In the genomic region with DNA sequence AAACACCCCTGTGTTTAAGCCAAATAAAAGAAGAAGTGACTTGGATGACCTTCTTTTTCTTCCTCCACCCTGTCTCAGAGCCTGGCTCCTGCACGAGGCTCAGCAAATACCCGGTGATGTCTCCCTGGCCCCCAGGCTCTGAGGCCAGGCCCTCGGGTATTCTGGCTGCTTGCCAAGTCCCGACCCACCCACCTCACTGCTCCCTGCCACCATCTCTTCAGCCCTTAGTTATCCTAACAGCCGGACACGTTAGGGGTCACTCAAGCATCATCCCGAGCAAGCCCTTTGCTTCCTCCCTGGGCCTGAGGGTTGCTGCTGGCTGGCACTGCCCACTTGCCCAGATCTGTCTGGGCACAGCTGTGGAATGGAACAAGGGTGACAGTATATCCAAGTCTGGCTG, we compare ENCODE assay signal across 18 cellular contexts. TPM values are rescaled to one million over a fixed set of nuclear protein-coding genes. Genes with fewer than 3 reads are reported as not detected.
A peak's percentile ranks its signal among the peaks of the same experiment; 100 is the strongest.
DNase-seq lines count a peak whose midpoint lies in the region; ATAC-seq, FAIRE-seq and TF ChIP-seq lines count a peak whose summit lies in the region.
"Had no signal": no experiment of that assay in that cellular context is flagged by ENCODE, and none has a peak within 500 bp of the region (broad histone marks: within the 10 kb centered on the region; RNA-seq: fewer than 3 reads in every experiment).

No MANE protein-coding gene starts in this region.

- no peaks in the 10 kb centered on the region for H3K36me3 Mint-ChIP-seq in activated T-cell treated with anti-CD3 and anti-CD28 coated beads, Interleukin-2, amount 50 U/mL, for 72 hours (ENCODE audit: insufficient read depth in 2 of 2)
- H3K36me3 Mint-ChIP-seq: CD4-positive, CD25-positive, alpha-beta regulatory T cell had no signal

- no peak overlapping the region for H3K4me3 Mint-ChIP-seq in activated T-cell treated with anti-CD3 and anti-CD28 coated beads, Interleukin-2, amount 50 U/mL, for 72 hours
- H3K4me3 Mint-ChIP-seq: CD4-positive, CD25-positive, alpha-beta regulatory T cell had no signal

- no peaks in the 10 kb centered on the region for H3K4me1 ChIP-seq in A673 (ENCODE audit: insufficient read depth, low read length, poor library complexity, severe bottlenecking)
- no peaks in the 10 kb centered on the region for H3K4me1 ChIP-seq in HEK293 (ENCODE audit: control insufficient read depth, insufficient read depth, low read length)
- H3K4me1 ChIP-seq in kidney (ENCODE audit: control insufficient read depth in 1 of 2, insufficient read depth in 1 of 2, low read depth in 1 of 2, low read length in 2 of 2): peaks cover 4 to 5% of the 10 kb centered on the region in 2 donors
- H3K4me1 ChIP-seq in ovary (ENCODE audit: insufficient read depth): peaks cover 4% of the 10 kb centered on the region
- H3K4me1 ChIP-seq: Caco-2 had no signal

- DNase-seq in A673 (ENCODE audit: low spot score) (no peak), kidney (peak; percentile 59), ovary (no peak)
- no peak for DNase-seq in activated T-cell treated with anti-CD3 and anti-CD28 coated beads, Interleukin-2, amount 50 U/mL, for 72 hours
- DNase-seq: Caco-2; CD4-positive, CD25-positive, alpha-beta regulatory T cell; DMS153; IMR-90; NCI-H1417; NCI-H1930; NCI-H446; NK-92 treated with Interleukin-12 subunit alpha and Interleukin-12 subunit beta, amount 100 ng/mL, for 24 hours; OCI-M1 had no signal

- H3K27ac ChIP-seq in A673 (ENCODE audit: low read depth, low read length, poor library complexity, severe bottlenecking): peak overlapping the region; percentile 21
- no peak overlapping the region for H3K27ac ChIP-seq in HEK293 (ENCODE audit: extremely low read depth, low read depth, low read length)
- H3K27ac ChIP-seq in kidney (ENCODE audit: low read depth in 2 of 2, low read length in 2 of 2): no peak overlapping the region
- H3K27ac ChIP-seq in ovary: no peak overlapping the region

- no peaks in the 10 kb centered on the region for H3K9me3 ChIP-seq in A673 (ENCODE audit: low read depth, low read length, poor library complexity, severe bottlenecking)
- no peaks in the 10 kb centered on the region for H3K9me3 ChIP-seq in HEK293 (ENCODE audit: control insufficient read depth, insufficient read depth, low read depth, low read length)
- no peaks in the 10 kb centered on the region for H3K9me3 ChIP-seq in kidney (ENCODE audit: control insufficient read depth in 1 of 2, low read length in 2 of 2)
- H3K9me3 ChIP-seq in ovary: no peaks in the 10 kb centered on the region
- H3K9me3 ChIP-seq: Caco-2 had no signal

- BruUV-seq in A673 (replicated peaks; lab: Mats Ljungman, UMichigan): no TSS peak

- no peak overlapping the region for H3K27ac Mint-ChIP-seq in activated T-cell treated with anti-CD3 and anti-CD28 coated beads, Interleukin-2, amount 50 U/mL, for 72 hours
- H3K27ac Mint-ChIP-seq: CD4-positive, CD25-positive, alpha-beta regulatory T cell had no signal

- no peak for FAIRE-seq in kidney (lab: Jason Lieb, UNC)

- 44 to 47% (median 47%) methylated on average over 7 of the region's 7 CpGs for WGBS in ovary, 3 donors

- intact Hi-C loops in A673 (cut with micrococcal nuclease; ENCODE audit: unreplicated experiment) (no loop called here), kidney (cut with DNase I) (no loop called here), ovary (cut with DNase I) (loop anchor here in 3 of 4 donors (10.0 kb wide), 1 partner anchor 169 kb away; no protein-coding TSS in a partner anchor)

- no peak overlapping the region for H3K9ac ChIP-seq in kidney (ENCODE audit: low read length in 2 of 2)

- no peaks in the 10 kb centered on the region for H3K27me3 Mint-ChIP-seq in activated T-cell treated with anti-CD3 and anti-CD28 coated beads, Interleukin-2, amount 50 U/mL, for 72 hours (ENCODE audit: low read depth)
- H3K27me3 Mint-ChIP-seq: CD4-positive, CD25-positive, alpha-beta regulatory T cell had no signal

- no peaks in the 10 kb centered on the region for H3K27me3 ChIP-seq in A673 (replicated peaks; ENCODE audit: insufficient read depth, low read depth, low read length, poor library complexity)
- H3K27me3 ChIP-seq in ovary: no peaks in the 10 kb centered on the region

- no peak for TF ChIP-seq POLR2A in ovary (IDR thresholded peaks at IDR 0.05)

- POLR2A ChIA-PET in A673 (lab: Charles Lee; ENCODE audit: low non-redundant PET): no interaction called here
- POLR2A ChIA-PET in HEK293 (lab: Yijun Ruan, JAX): no interaction called here

- CTCF ChIA-PET in A673 (lab: Charles Lee): interaction anchor here (0.7 kb wide), 1 partner anchor 29 kb away, joined by 3 read pairs; no protein-coding TSS in a partner anchor
- CTCF ChIA-PET in HEK293 (lab: Yijun Ruan, JAX): interaction anchor here (0.6 to 1.6 kb wide), 2 partner anchors 55 to 172 kb away, joined by 3 read pairs; no protein-coding TSS in a partner anchor

- no peak for ATAC-seq in activated T-cell treated with anti-CD3 and anti-CD28 coated beads, Interleukin-2, amount 50 U/mL, for 72 hours (replicated peaks in 1 of 2)
- ATAC-seq in GM21717 (IDR thresholded peaks at IDR 0.05; ENCODE audit: unreplicated experiment): no peak

- H3K4me1 Mint-ChIP-seq in activated T-cell treated with anti-CD3 and anti-CD28 coated beads, Interleukin-2, amount 50 U/mL, for 72 hours (ENCODE audit: low read depth): no peaks in the 10 kb centered on the region
- H3K4me1 Mint-ChIP-seq: CD4-positive, CD25-positive, alpha-beta regulatory T cell had no signal

- TF ChIP-seq CTCF in A673 (conservative IDR thresholded peaks at IDR 0.05; ENCODE audit: low read depth, low read length) (no peak), HEK293 (tag by site-specific recombination; IDR thresholded peaks at IDR 0.05) (no peak), kidney (IDR thresholded peaks at IDR 0.05; ENCODE audit: borderline replicate concordance, extremely low read depth, insufficient read depth) (no peak), ovary (IDR thresholded peaks at IDR 0.05) (no peak)

- H3K36me3 ChIP-seq in A673 (ENCODE audit: insufficient read depth, low read length, poor library complexity, severe bottlenecking) (no peaks in the 10 kb centered on the region), HEK293 (ENCODE audit: control insufficient read depth in 2 of 2, insufficient read depth in 1 of 2, low read length in 2 of 2) (peaks cover 0 to 8% of the 10 kb centered on the region in 2 experiments; a peak in 2 of 3 replicates), kidney (ENCODE audit: control insufficient read depth in 1 of 2, insufficient read depth in 2 of 2, low read length in 2 of 2) (no peaks in the 10 kb centered on the region), ovary (no peaks in the 10 kb centered on the region)

- no peaks in the 10 kb centered on the region for H3K9me3 Mint-ChIP-seq in activated T-cell treated with anti-CD3 and anti-CD28 coated beads, Interleukin-2, amount 50 U/mL, for 72 hours

- no peak for TF ChIP-seq EP300 in ovary (IDR thresholded peaks at IDR 0.05)

- no peak overlapping the region for H3K4me3 ChIP-seq in A673 (ENCODE audit: low read depth, low read length, poor library complexity, severe bottlenecking)
- no peak overlapping the region for H3K4me3 ChIP-seq in HEK293 (ENCODE audit: low read depth, low read length)
- H3K4me3 ChIP-seq in kidney (ENCODE audit: low read length in 2 of 2): no peak overlapping the region
- H3K4me3 ChIP-seq in ovary: no peak overlapping the region

TF ChIP-seq in HEK293, 187 proteins besides CTCF, POLR2A, EP300 and RAD21 (continues in another document):
- 0 out of 2 replicates have a peak, but pooled peaks have one; percentile 32 for TF ChIP-seq ZNF544 (tag by site-specific recombination; IDR thresholded peaks at IDR 0.05)
- TF ChIP-seq ZBTB49 (tag by site-specific recombination; IDR thresholded peaks at IDR 0.05; ENCODE audit: low read depth): no peak

RNA-seq across cellular contexts. Expression of gene RPS6KL1, which starts 7.2 kb away (rescaled TPM):
- total RNA-seq in A673 (2021) (0.80 and 1.0 TPM in 2 replicates), kidney (7.9 TPM), ovary (1 to 10 TPM in 5 of 7 donors, under 1 TPM in 2; 0.24 to 3.0 (median 1.8) TPM)
- polyA plus RNA-seq in kidney (ENCODE audit: insufficient read depth, low read depth, low replicate concordance) (3.7 TPM), ovary (1 to 10 TPM in 1 of 2 donors, under 1 TPM in 1; 0.67 to 1.7 TPM)
- total RNA-seq in activated T-cell treated with anti-CD3 and anti-CD28 coated beads, Interleukin-2, amount 50 U/mL, for 72 hours: 1 to 10 TPM; 4.6 to 6.7 TPM
- total RNA-seq: H4 had no signal

RNA-seq across cellular contexts. Expression of gene DLST, which starts 34.1 kb away (rescaled TPM):
- total RNA-seq in A673 (2021): 139 and 145 TPM in 2 replicates
- total RNA-seq in kidney: 98.6 TPM
- 112 TPM for polyA plus RNA-seq in kidney (ENCODE audit: insufficient read depth, low read depth, low replicate concordance)
- 10 to 100 TPM; 41.0 to 71.5 (median 68.6) TPM for total RNA-seq in ovary
- 100 to 1,000 TPM in 1 of 2 donors, 10 to 100 TPM in 1; 50.6 to 100 TPM for polyA plus RNA-seq in ovary
- 100 to 1,000 TPM; 151 to 183 TPM for total RNA-seq in activated T-cell treated with anti-CD3 and anti-CD28 coated beads, Interleukin-2, amount 50 U/mL, for 72 hours

RNA-seq across cellular contexts. Expression of gene PGF, which starts 39.6 kb away (rescaled TPM):
- 32.2 and 48.1 TPM in 2 replicates for total RNA-seq in A673 (2021)
- 9.3 TPM for total RNA-seq in kidney
- 12.1 TPM for polyA plus RNA-seq in kidney (ENCODE audit: insufficient read depth, low read depth, low replicate concordance)
- 10 to 100 TPM in 1 of 7 donors, 1 to 10 TPM in 5, not detected in 1; 1.8 to 14.0 (median 3.1) TPM for total RNA-seq in ovary
- 1 to 10 TPM; 4.5 to 5.7 TPM for polyA plus RNA-seq in ovary
- total RNA-seq in activated T-cell treated with anti-CD3 and anti-CD28 coated beads, Interleukin-2, amount 50 U/mL, for 72 hours: under 1 TPM in 1 of 2 donors, not detected in 1; 0.35 TPM
- total RNA-seq: CD4-positive, CD25-positive, alpha-beta regulatory T cell had no signal

RNA-seq across cellular contexts. Expression of gene PROX2, which starts 39.9 kb away (rescaled TPM):
- not detected in 2 replicates for total RNA-seq in A673 (2021)
- not detected for total RNA-seq in kidney
- polyA plus RNA-seq in kidney (ENCODE audit: insufficient read depth, low read depth, low replicate concordance): not detected
- not detected for total RNA-seq in ovary
- not detected for polyA plus RNA-seq in ovary
- under 1 TPM; 0.23 to 0.29 TPM for total RNA-seq in activated T-cell treated with anti-CD3 and anti-CD28 coated beads, Interleukin-2, amount 50 U/mL, for 72 hours
- total RNA-seq: Caco-2; CD4-positive, CD25-positive, alpha-beta regulatory T cell; H4; IMR-90; LHCN-M2; RPMI7951 had no signal
- polyA plus RNA-seq: IMR-90 had no signal

Comparison
In these comparisons a context has a peak if more than half of its experiments do, and no peak if none do; other contexts are left out.
1. intact Hi-C loops: an anchor here in ovary (10.0 kb wide); none called in A673 and kidney.